In the genomic region with DNA sequence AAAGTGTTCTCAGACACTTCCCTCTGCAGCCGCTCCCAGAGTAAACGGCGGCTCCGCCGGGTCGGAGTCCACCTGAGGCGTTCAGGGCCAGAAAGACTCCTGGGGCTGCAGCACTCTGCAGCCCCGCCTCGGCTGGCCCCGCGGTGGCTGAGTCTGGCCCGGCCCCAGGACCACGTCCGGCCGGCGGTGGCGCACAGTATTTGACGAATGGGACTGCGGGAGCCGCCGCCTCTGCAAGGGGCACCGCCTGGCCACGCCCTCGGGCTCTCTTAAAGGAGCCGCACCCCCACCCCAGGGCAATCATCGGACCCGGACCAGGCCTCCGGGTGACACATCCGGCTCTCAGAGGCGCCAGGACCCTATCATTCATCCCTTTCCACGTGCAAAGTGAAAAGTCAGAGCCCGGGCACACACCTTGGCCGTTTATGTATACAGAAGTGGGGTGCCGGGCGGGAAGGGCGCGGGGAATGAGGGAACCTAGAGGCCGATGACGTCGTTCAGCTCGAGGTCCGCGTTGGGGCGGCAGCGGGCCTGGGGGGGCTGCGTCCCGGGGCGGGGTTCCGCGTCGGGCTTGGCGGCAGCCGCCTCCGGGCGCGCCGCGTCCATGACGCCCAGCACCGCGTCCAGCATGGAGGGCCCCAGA, we compare ENCODE assay signal across 9 cellular contexts. TPM values are rescaled to one million over a fixed set of nuclear protein-coding genes. Genes with fewer than 3 reads are reported as not detected.
DNase-seq lines count a peak whose midpoint lies in the region; ATAC-seq and TF ChIP-seq lines count a peak whose summit lies in the region.
"Had no signal": no experiment of that assay in that cellular context is flagged by ENCODE, and none has a peak within 500 bp of the region (broad histone marks: within the 10 kb centered on the region; RNA-seq: fewer than 3 reads in every experiment).

No MANE protein-coding gene starts in this region.

- H3K4me1 ChIP-seq in left lung: peaks cover 21 to 32% of the 10 kb centered on the region in 2 donors

- intact Hi-C loops in left lung (cut with DNase I): no loop called here

- peak in 1 of 2 donors; percentile 22 for TF ChIP-seq CTCF in left lung (IDR thresholded peaks at IDR 0.05)

- ATAC-seq in GM18858 (IDR thresholded peaks at IDR 0.05; ENCODE audit: unreplicated experiment) (peak; percentile 34), HG03045 (IDR thresholded peaks at IDR 0.05; ENCODE audit: unreplicated experiment) (peak; percentile 39), left lung (peak; percentile 75)

- H3K4me3 ChIP-seq in left lung: peak overlapping the region; percentile 41 to 67

- H3K9me3 ChIP-seq in left lung: no peaks in the 10 kb centered on the region

- H3K27me3 ChIP-seq in left lung: peaks cover 0 to 26% of the 10 kb centered on the region in 2 donors

- H3K36me3 ChIP-seq in left lung: peaks cover 0 to 27% of the 10 kb centered on the region in 2 donors

- peak overlapping the region; percentile 97 for H3K27ac ChIP-seq in left lung

- DNase-seq in AG08396 (ENCODE audit: low spot score): peak; percentile 92
- DNase-seq in NCI-H446 (lab: John Stamatoyannopoulos, UW): peak; percentile 67 to 94
- DNase-seq in activated CD4-positive, alpha-beta T cell treated with anti-CD3 and anti-CD28 coated beads for 4 hours: peak; percentile 55 to 61
- DNase-seq in dedifferentiated amniotic fluid mesenchymal stem cell (ENCODE audit: extremely low spot score): peak; percentile 44
- peak; percentile 91 to 98 for DNase-seq in left lung
- peak; percentile 73 to 77 for DNase-seq in stimulated activated CD4-positive, alpha-beta T cell treated with anti-CD3 and anti-CD28 coated beads, Interleukin-2, amount 100 ng/mL, for 48 hours

RNA-seq across cellular contexts. Expression of a gene that starts 1.2 kb away (rescaled TPM):
- total RNA-seq in left lung: 1 to 10 TPM; 5.4 to 8.8 TPM

RNA-seq across cellular contexts. Expression of a gene that starts 8.4 kb away (rescaled TPM):
- 10 to 100 TPM; 20.4 to 29.8 TPM for total RNA-seq in left lung
- total RNA-seq: T-helper 2 cell treated with Interferon-gamma antibody and Interleukin-4, amounts not matched to agents 100 ng/mL and 5 ng/mL, for 36 hours had no signal

RNA-seq across cellular contexts. Expression of a gene that starts 15.7 kb away (rescaled TPM):
- 100 to 1,000 TPM; 138 to 144 TPM for total RNA-seq in left lung

RNA-seq across cellular contexts. Expression of a gene that starts 37.9 kb away (rescaled TPM):
- 1 to 10 TPM; 1.0 to 1.4 TPM for total RNA-seq in left lung

RNA-seq across cellular contexts. Expression of a gene that starts 49.5 kb away (rescaled TPM):
- total RNA-seq in left lung: not detected

Comparison
In these comparisons a context has a peak if more than half of its experiments do, and no peak if none do; other contexts are left out.
1. Peak in every context shown above with its lines: DNase-seq, ATAC-seq, H3K4me3 ChIP-seq and H3K27ac ChIP-seq.
2. DNase-seq: peak in every context shown above with its lines; median percentile 94 in left lung; 92 in AG08396; 80 in NCI-H446; 75 in stimulated activated CD4-positive, alpha-beta T cell treated with anti-CD3 and anti-CD28 coated beads, Interleukin-2, amount 100 ng/mL, for 48 hours; 58 in activated CD4-positive, alpha-beta T cell treated with anti-CD3 and anti-CD28 coated beads for 4 hours; 44 in dedifferentiated amniotic fluid mesenchymal stem cell.